ENCODE assay signal across 17 cellular contexts in the genomic region with DNA sequence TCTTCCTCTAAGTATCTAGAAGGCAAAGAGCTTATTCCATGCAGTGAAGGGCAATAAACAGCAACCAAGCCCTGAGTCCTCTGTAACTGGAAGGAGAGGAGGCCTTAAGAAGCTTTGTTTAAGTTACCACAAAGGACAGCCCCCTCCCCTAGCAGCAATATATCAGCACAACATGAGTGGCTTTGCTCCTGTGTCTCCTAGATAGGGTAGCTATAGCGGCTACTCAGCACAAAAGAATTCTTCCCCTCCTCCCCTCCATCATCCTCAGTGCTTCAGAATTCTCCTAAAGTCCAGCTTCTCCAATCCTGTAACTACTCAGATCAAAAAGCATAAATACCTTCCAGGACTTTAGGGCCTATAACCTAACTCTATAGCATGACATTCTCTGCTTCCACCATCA. TPM values are rescaled to one million over a fixed set of nuclear protein-coding genes. Genes with fewer than 3 reads are reported as not detected.
DNase-seq lines count a peak whose midpoint lies in the region; ATAC-seq and TF ChIP-seq lines count a peak whose summit lies in the region.
"Had no signal": no experiment of that assay in that cellular context is flagged by ENCODE, and none has a peak within 500 bp of the region (broad histone marks: within the 10 kb centered on the region; RNA-seq: fewer than 3 reads in every experiment).

No MANE protein-coding gene starts in this region.

- CTCF ChIA-PET in WTC11 (lab: Charles Lee), result no interaction called here

- peaks cover 13% of the 10 kb centered on the region; the same call in 1 of the 2 replicates for H3K4me1 ChIP-seq in GM23248 (ENCODE audit: insufficient read depth)

- H3K4me1 Mint-ChIP-seq in WTC11, result peaks cover 7% of the 10 kb centered on the region

- H3K4me2 ChIP-seq in GM23248 (ENCODE audit: unreplicated experiment), result no peak overlapping the region

- H3K27me3 ChIP-seq in GM23248 (replicated peaks; ENCODE audit: insufficient read depth), result no peaks in the 10 kb centered on the region
- H3K27me3 ChIP-seq: esophagus squamous epithelium, SJSA1 had no signal

- no peaks in the 10 kb centered on the region for H3K27me3 Mint-ChIP-seq in WTC11 (ENCODE audit: low read depth)
- H3K27me3 Mint-ChIP-seq: central memory CD8-positive, alpha-beta T cell had no signal

- ATAC-seq in WTC11, result no peak; the same call in 1 of the 2 replicates
- ATAC-seq in GM18517 (IDR thresholded peaks at IDR 0.05; ENCODE audit: unreplicated experiment), result no peak
- ATAC-seq: activated CD4-positive, CD25-positive, alpha-beta regulatory T cell treated with anti-CD3 and anti-CD28 coated beads, Interleukin-2, amount 50 U/mL, for 24 hours had no signal

- no peak overlapping the region for H3K4me3 Mint-ChIP-seq in WTC11
- H3K4me3 Mint-ChIP-seq: central memory CD8-positive, alpha-beta T cell had no signal

- WGBS in GM23248 (ENCODE audit: low coverage in 1 of 2, low lambda C conversion rate in 2 of 2, missing lambda C conversion rate in 2 of 2), 2 experiments, result 74 to 77% methylated on average over 1 of the region's 1 CpG

- peak; percentile 15 for DNase-seq in ACHN
- peak; percentile 40 for DNase-seq in GM23248
- no peak for DNase-seq in WTC11 (ENCODE audit: low spot score)
- peak; percentile 77 for DNase-seq in islet precursor cell
- DNase-seq in SK-N-DZ (ENCODE audit: low spot score), result no peak
- DNase-seq in germinal center (ENCODE audit: low spot score), result no peak
- no peak for DNase-seq in DMS53 treated with DMSO at 0.1 percent for 48 hours (lab: John Stamatoyannopoulos, UW; ENCODE audit: unreplicated experiment)
- DNase-seq: activated effector memory CD4-positive, alpha-beta T cell treated with Interleukin-2 at 50 U/mL for 16 hours; esophagus squamous epithelium; left cardiac atrium; NCI-H526 treated with DMSO at 0.1 percent for 48 hours; occipital lobe had no signal

- H3K4me3 ChIP-seq in GM23248, result no peak overlapping the region
- H3K4me3 ChIP-seq: esophagus squamous epithelium, SJSA1 had no signal

- H3K9me3 ChIP-seq in GM23248 (ENCODE audit: low read depth), result no peaks in the 10 kb centered on the region
- H3K9me3 ChIP-seq: esophagus squamous epithelium, SJSA1 had no signal

- no peak overlapping the region for H2AFZ ChIP-seq in GM23248

- H3F3A ChIP-seq in GM23248 (ENCODE audit: insufficient read depth), result no peaks in the 10 kb centered on the region

- no peak for TF ChIP-seq CTCF in WTC11 (IDR thresholded peaks at IDR 0.05)

- H4K20me1 ChIP-seq in GM23248 (ENCODE audit: insufficient read depth), result peaks cover 5% of the 10 kb centered on the region; the same call in 1 of the 2 replicates

- POLR2A ChIA-PET in WTC11 (lab: Charles Lee), result interaction anchor here (0.7 to 1.0 kb wide), 3 partner anchors 15 to 571 kb away, joined by 3 to 5 read pairs (median 3); a partner anchor contains a TSS

- H3K36me3 Mint-ChIP-seq in WTC11, result peaks cover 41% of the 10 kb centered on the region

- in situ Hi-C loops in ACHN (cut with HindIII; ENCODE audit: low pct_ligation_motif_present, low pct_unique_long_range_greater_than_20kb, low sequenced_read_pairs), result no loop called here
- in situ Hi-C loops in GM23248 (cut with MboI), result no loop called here

- 0 out of 2 replicates have a peak overlapping the region, but pooled peaks have one; percentile 2 for H3K9ac ChIP-seq in GM23248

- H3K9me3 Mint-ChIP-seq in WTC11, result no peaks in the 10 kb centered on the region
- H3K9me3 Mint-ChIP-seq: central memory CD8-positive, alpha-beta T cell had no signal

- H3K9me2 ChIP-seq in GM23248 (ENCODE audit: insufficient read depth), result no peaks in the 10 kb centered on the region

- H3K79me2 ChIP-seq in GM23248 (ENCODE audit: insufficient read depth), result peaks cover 100% of the 10 kb centered on the region

- 0 out of 2 replicates have a peak, but pooled peaks cover 8% of the 10 kb centered on the region for H3K36me3 ChIP-seq in GM23248 (ENCODE audit: low read depth)

- H3K27ac ChIP-seq in GM23248, result no peak overlapping the region
- H3K27ac ChIP-seq: C4-2B, esophagus squamous epithelium, SJSA1 had no signal

- peak overlapping the region; percentile 3; the same call in 1 of the 2 replicates for H3K27ac Mint-ChIP-seq in WTC11

TF ChIP-seq in WTC11, 78 proteins besides CTCF, POLR2A, EP300 and RAD21 (continues in another document):
- no peak for TF ChIP-seq TCF7 (CRISPR knock-in tag; IDR thresholded peaks at IDR 0.05; ENCODE audit: low read depth)
- TF ChIP-seq, protein P1, sequence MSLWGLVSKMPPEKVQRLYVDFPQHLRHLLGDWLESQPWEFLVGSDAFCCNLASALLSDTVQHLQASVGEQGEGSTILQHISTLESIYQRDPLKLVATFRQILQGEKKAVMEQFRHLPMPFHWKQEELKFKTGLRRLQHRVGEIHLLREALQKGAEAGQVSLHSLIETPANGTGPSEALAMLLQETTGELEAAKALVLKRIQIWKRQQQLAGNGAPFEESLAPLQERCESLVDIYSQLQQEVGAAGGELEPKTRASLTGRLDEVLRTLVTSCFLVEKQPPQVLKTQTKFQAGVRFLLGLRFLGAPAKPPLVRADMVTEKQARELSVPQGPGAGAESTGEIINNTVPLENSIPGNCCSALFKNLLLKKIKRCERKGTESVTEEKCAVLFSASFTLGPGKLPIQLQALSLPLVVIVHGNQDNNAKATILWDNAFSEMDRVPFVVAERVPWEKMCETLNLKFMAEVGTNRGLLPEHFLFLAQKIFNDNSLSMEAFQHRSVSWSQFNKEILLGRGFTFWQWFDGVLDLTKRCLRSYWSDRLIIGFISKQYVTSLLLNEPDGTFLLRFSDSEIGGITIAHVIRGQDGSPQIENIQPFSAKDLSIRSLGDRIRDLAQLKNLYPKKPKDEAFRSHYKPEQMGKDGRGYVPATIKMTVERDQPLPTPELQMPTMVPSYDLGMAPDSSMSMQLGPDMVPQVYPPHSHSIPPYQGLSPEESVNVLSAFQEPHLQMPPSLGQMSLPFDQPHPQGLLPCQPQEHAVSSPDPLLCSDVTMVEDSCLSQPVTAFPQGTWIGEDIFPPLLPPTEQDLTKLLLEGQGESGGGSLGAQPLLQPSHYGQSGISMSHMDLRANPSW (CRISPR knock-in tag; conservative IDR thresholded peaks at IDR 0.05; ENCODE audit: low read depth), result no peak
- TF ChIP-seq, protein P2, sequence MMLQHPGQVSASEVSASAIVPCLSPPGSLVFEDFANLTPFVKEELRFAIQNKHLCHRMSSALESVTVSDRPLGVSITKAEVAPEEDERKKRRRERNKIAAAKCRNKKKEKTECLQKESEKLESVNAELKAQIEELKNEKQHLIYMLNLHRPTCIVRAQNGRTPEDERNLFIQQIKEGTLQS (CRISPR knock-in tag; conservative IDR thresholded peaks at IDR 0.05), result no peak
- TF ChIP-seq MXD4 (CRISPR knock-in tag; IDR thresholded peaks at IDR 0.05; ENCODE audit: borderline replicate concordance), result no peak
- TF ChIP-seq EMX1 (CRISPR knock-in tag; IDR thresholded peaks at IDR 0.05), result no peak
- TF ChIP-seq TEAD4 (CRISPR knock-in tag; IDR thresholded peaks at IDR 0.05), result no peak
- no peak for TF ChIP-seq FOXJ3 (CRISPR knock-in tag; IDR thresholded peaks at IDR 0.05; ENCODE audit: borderline replicate concordance)
- TF ChIP-seq GRHL2 (CRISPR knock-in tag; IDR thresholded peaks at IDR 0.05; ENCODE audit: insufficient replicate concordance, severe bottlenecking), result no peak
- TF ChIP-seq, protein P3, sequence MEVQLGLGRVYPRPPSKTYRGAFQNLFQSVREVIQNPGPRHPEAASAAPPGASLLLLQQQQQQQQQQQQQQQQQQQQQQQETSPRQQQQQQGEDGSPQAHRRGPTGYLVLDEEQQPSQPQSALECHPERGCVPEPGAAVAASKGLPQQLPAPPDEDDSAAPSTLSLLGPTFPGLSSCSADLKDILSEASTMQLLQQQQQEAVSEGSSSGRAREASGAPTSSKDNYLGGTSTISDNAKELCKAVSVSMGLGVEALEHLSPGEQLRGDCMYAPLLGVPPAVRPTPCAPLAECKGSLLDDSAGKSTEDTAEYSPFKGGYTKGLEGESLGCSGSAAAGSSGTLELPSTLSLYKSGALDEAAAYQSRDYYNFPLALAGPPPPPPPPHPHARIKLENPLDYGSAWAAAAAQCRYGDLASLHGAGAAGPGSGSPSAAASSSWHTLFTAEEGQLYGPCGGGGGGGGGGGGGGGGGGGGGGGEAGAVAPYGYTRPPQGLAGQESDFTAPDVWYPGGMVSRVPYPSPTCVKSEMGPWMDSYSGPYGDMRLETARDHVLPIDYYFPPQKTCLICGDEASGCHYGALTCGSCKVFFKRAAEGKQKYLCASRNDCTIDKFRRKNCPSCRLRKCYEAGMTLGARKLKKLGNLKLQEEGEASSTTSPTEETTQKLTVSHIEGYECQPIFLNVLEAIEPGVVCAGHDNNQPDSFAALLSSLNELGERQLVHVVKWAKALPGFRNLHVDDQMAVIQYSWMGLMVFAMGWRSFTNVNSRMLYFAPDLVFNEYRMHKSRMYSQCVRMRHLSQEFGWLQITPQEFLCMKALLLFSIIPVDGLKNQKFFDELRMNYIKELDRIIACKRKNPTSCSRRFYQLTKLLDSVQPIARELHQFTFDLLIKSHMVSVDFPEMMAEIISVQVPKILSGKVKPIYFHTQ (CRISPR knock-in tag; IDR thresholded peaks at IDR 0.05), result no peak
- TF ChIP-seq, protein P4, sequence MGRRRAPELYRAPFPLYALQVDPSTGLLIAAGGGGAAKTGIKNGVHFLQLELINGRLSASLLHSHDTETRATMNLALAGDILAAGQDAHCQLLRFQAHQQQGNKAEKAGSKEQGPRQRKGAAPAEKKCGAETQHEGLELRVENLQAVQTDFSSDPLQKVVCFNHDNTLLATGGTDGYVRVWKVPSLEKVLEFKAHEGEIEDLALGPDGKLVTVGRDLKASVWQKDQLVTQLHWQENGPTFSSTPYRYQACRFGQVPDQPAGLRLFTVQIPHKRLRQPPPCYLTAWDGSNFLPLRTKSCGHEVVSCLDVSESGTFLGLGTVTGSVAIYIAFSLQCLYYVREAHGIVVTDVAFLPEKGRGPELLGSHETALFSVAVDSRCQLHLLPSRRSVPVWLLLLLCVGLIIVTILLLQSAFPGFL (CRISPR knock-in tag; IDR thresholded peaks at IDR 0.05; ENCODE audit: borderline replicate concordance), result no peak
- no peak for TF ChIP-seq ZNF219 (CRISPR knock-in tag; IDR thresholded peaks at IDR 0.05; ENCODE audit: borderline replicate concordance)
- no peak for TF ChIP-seq ZNF317 (CRISPR knock-in tag; IDR thresholded peaks at IDR 0.05; ENCODE audit: borderline replicate concordance, low read depth)
- no peak for TF ChIP-seq PRRX2 (CRISPR knock-in tag; IDR thresholded peaks at IDR 0.05)
- no peak for TF ChIP-seq NFE2L1 (CRISPR knock-in tag; IDR thresholded peaks at IDR 0.05)

RNA-seq across cellular contexts. Expression of a gene that starts 16.5 kb away (rescaled TPM):
- 157 TPM in 2 replicates for total RNA-seq in GM23248 (2014; rRNA removed; shearing (Covaris generic))
- 242 TPM in 2 replicates for polyA plus RNA-seq in GM23248 (2016; fragmentation: Nextera tagmentation; extraction: Ambion mirVana)
- 172 to 181 TPM (median 172 TPM) in 3 replicates for total RNA-seq in WTC11 (2021)
- 230 and 252 TPM in 2 replicates for polyA plus RNA-seq in SK-N-DZ (2014; cell fraction: cytosol; rRNA removed)
- polyA plus RNA-seq in SK-N-DZ (2014; cell fraction: nucleus; rRNA removed), result 121 and 133 TPM in 2 replicates

RNA-seq across cellular contexts. Expression of a gene that starts 43.7 kb away (rescaled TPM):
- total RNA-seq in GM23248 (2014; rRNA removed; shearing (Covaris generic)), result 49.3 and 101 TPM in 2 replicates
- 66.8 and 68.1 TPM in 2 replicates for polyA plus RNA-seq in GM23248 (2016; fragmentation: Nextera tagmentation; extraction: Ambion mirVana)
- total RNA-seq in WTC11 (2021), result 124 to 136 TPM (median 129 TPM) in 3 replicates
- polyA plus RNA-seq in SK-N-DZ (2014; cell fraction: cytosol; rRNA removed), result 124 and 136 TPM in 2 replicates
- polyA plus RNA-seq in SK-N-DZ (2014; cell fraction: nucleus; rRNA removed), result 247 and 339 TPM in 2 replicates

Comparison
In these comparisons a context has a peak if more than half of its experiments do, and no peak if none do; other contexts are left out.
1. DNase-seq: peak in ACHN (single experiment), GM23248 (single experiment) and islet precursor cell (single experiment); none in WTC11 (single experiment), SK-N-DZ (single experiment), germinal center (single experiment) and DMS53 treated with DMSO at 0.1 percent for 48 hours (single experiment).